35 cellular contexts compared by ENCODE assay signal in the genomic region with DNA sequence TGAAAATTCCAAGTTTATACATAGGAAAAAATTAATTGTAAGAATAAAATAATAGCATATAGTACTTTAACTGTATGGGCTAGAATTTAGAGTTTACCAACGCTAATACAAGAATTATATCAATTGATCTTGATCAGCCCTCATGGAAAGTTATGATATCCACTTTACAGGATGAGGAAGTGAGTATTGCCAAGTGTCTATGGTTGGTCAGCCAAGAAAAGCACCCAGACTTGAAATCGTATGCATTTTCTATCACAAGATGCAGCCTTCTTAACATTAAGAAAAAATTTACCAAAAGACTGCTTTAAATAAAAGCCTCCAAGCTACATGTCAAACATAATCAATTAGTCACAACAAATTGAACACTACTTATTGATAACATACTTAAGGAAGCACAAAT. TPM values are rescaled to one million over a fixed set of nuclear protein-coding genes. Genes with fewer than 3 reads are reported as not detected.
"Had no signal": no experiment of that assay in that cellular context is flagged by ENCODE, and none has a peak within 500 bp of the region (broad histone marks: within the 10 kb centered on the region; RNA-seq: fewer than 3 reads in every experiment).

No MANE protein-coding gene starts in this region.

- H3K4me1 ChIP-seq: esophagus squamous epithelium had no signal

- H3K79me2 ChIP-seq: hepatocyte had no signal

- H3K4me3 ChIP-seq: coronary artery, esophagus squamous epithelium, gastroesophageal sphincter, heart right ventricle, hepatocyte had no signal

- H3K36me3 ChIP-seq: brain microvascular endothelial cell, esophagus squamous epithelium, gastroesophageal sphincter, heart right ventricle had no signal

- ATAC-seq: activated CD8-positive, alpha-beta T cell treated with anti-CD3 and anti-CD28 coated beads for 36 hours; activated T-cell treated with anti-CD3 and anti-CD28 coated beads, Interleukin-2, amount 50 U/mL, for 4 hours; activated T-helper 17 cell treated with anti-CD3 and anti-CD28 coated beads, Interleukin-2, amount 50 U/mL, for 72 hours; effector memory CD8-positive, alpha-beta T cell; gastroesophageal sphincter; heart right ventricle; WTC11 had no signal

- H3K27ac ChIP-seq: brain microvascular endothelial cell, coronary artery, epithelial cell of prostate, esophagus squamous epithelium, gastroesophageal sphincter, heart right ventricle, hepatocyte, VCaP had no signal

- H2AFZ ChIP-seq: hepatocyte had no signal

- H3K27me3 ChIP-seq: brain microvascular endothelial cell, esophagus squamous epithelium, gastroesophageal sphincter, heart right ventricle, hepatocyte had no signal

- DNase-seq: activated CD4-positive, alpha-beta T cell treated with anti-CD3 and anti-CD28 coated beads for 1 hour; activated CD4-positive, alpha-beta T cell treated with anti-CD3 and anti-CD28 coated beads for 4 hours; activated CD4-positive, alpha-beta T cell treated with anti-CD3 and anti-CD28 coated beads, Interleukin-2, amount 10 ng/mL, durations not matched to agents 7 days and 5 days; activated CD4-positive, alpha-beta T cell treated with anti-CD3 and anti-CD28 coated beads, Interleukin-2, amount 50 U/mL, for 4 hours; activated CD8-positive, alpha-beta memory T cell treated with anti-CD3 and anti-CD28 coated beads for 24 hours; activated CD8-positive, alpha-beta T cell treated with anti-CD3 and anti-CD28 coated beads for 36 hours; activated effector memory CD4-positive, alpha-beta T cell treated with Interleukin-2 at 50 U/mL for 16 hours; activated gamma-delta T cell treated with Interleukin-2 at 50 U/mL for 16 hours; activated naive CD4-positive, alpha-beta T cell treated with anti-CD3 and anti-CD28 coated beads, Interleukin-2, amount 50 U/mL, for 16 hours; activated naive CD4-positive, alpha-beta T cell treated with Interleukin-2 at 50 U/mL for 16 hours; activated T-cell treated with anti-CD3 and anti-CD28 coated beads, Interleukin-2, amount 50 U/mL, for 4 hours; amniotic stem cell; anterior cingulate cortex; brain microvascular endothelial cell; effector CD4-positive, alpha-beta T cell; effector memory CD8-positive, alpha-beta T cell; esophagus squamous epithelium; foreskin melanocyte; heart right ventricle; T-helper 2 cell had no signal

- FAIRE-seq: astrocyte, bronchial epithelial cell, TTC549 had no signal

- H3K9me3 ChIP-seq: esophagus squamous epithelium, gastroesophageal sphincter, heart right ventricle had no signal

- H3K4me2 ChIP-seq: hepatocyte had no signal

RNA-seq across cellular contexts. Expression of gene DDI1, which starts 53.0 kb away (rescaled TPM):
- total RNA-seq: activated CD4-positive, alpha-beta T cell treated with anti-CD3 and anti-CD28 coated beads, Interleukin-2, amount 10 ng/mL, durations not matched to agents 7 days and 5 days; activated CD8-positive, alpha-beta T cell treated with anti-CD3 and anti-CD28 coated beads for 36 hours; activated T-cell treated with anti-CD3 and anti-CD28 coated beads, Interleukin-2, amount 50 U/mL, for 4 hours; activated T-helper 17 cell treated with anti-CD3 and anti-CD28 coated beads, Interleukin-2, amount 50 U/mL, for 72 hours; astrocyte; bronchial epithelial cell; cardiac septum; cerebellum; esophagus squamous epithelium; fibroblast of lung; glomerular endothelial cell; heart right ventricle; hepatocyte; T-helper 1 cell treated with Interleukin-12 subunit alpha and Interleukin-12 subunit beta and Interleukin-4 antibody, amounts not matched to agents 30 ng/mL and 1 ng/mL, for 36 hours; WTC11 had no signal
